Comparison of ENCODE assay signal across 8 cellular contexts in the genomic region with DNA sequence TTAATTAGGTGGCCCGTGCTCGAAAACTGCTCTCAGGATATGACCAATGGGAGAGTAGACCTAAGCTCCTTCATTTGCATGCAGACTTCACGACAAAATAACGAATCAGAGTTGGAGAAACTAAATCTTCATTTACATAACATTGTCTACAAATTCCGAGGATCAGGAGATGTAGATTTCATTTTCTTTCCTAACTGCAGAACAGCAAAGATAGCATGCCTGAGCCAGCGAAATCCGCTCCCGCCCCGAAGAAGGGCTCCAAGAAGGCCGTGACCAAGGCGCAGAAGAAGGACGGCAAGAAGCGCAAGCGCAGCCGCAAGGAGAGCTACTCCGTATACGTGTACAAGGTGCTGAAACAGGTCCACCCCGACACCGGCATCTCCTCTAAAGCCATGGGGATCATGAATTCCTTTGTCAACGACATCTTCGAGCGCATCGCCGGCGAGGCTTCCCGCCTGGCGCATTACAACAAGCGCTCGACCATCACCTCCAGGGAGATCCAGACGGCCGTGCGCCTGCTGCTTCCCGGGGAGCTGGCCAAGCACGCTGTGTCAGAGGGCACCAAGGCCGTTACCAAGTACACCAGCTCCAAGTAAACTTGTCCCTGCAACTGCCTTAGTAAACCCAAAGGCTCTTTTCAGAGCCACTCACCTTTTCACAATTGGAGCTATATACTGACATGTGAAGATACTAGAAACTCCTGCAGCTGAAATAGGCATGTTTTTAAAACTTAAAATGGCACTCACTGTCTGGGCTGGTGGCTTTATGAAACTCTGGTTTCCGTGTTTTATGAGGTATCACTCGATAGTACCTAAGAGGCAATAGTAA.
DNase-seq lines count a peak whose midpoint lies in the region; ATAC-seq, FAIRE-seq and TF ChIP-seq lines count a peak whose summit lies in the region.

No MANE protein-coding gene starts in this region.

- H3K27ac Mint-ChIP-seq in activated naive CD4-positive, alpha-beta T cell treated with anti-CD3 and anti-CD28 coated beads, Interleukin-2, amount 50 U/mL, for 24 hours: peak overlapping the region; percentile 78
- H3K27ac Mint-ChIP-seq in nephron: peak overlapping the region; percentile 96 to 98 (median 96)

- H3K4me1 ChIP-seq in foreskin keratinocyte (no peaks in the 10 kb centered on the region), urinary bladder (ENCODE audit: insufficient read depth) (no peaks in the 10 kb centered on the region)

- peak overlapping the region; percentile 93 for H3K4me3 Mint-ChIP-seq in activated naive CD4-positive, alpha-beta T cell treated with anti-CD3 and anti-CD28 coated beads, Interleukin-2, amount 50 U/mL, for 24 hours
- peak overlapping the region; percentile 84 to 92 (median 92) for H3K4me3 Mint-ChIP-seq in nephron

- TF ChIP-seq CTCF in foreskin keratinocyte (conservative IDR thresholded peaks at IDR 0.05): no peak
- TF ChIP-seq CTCF in nephron (IDR thresholded peaks at IDR 0.05; ENCODE audit: unreplicated experiment in 3 of 3): no peak

- no peaks in the 10 kb centered on the region for H3K36me3 ChIP-seq in urinary bladder (ENCODE audit: insufficient read depth)

- H3K36me3 Mint-ChIP-seq in activated naive CD4-positive, alpha-beta T cell treated with anti-CD3 and anti-CD28 coated beads, Interleukin-2, amount 50 U/mL, for 24 hours: no peaks in the 10 kb centered on the region
- H3K36me3 Mint-ChIP-seq in nephron (ENCODE audit: low read depth): no peaks in the 10 kb centered on the region

- 1% methylated on average over 37 of the region's 37 CpGs for whole genome bisulfite sequencing in urinary bladder

- peak; percentile 73 for ATAC-seq in foreskin keratinocyte
- no peak for ATAC-seq in HG03457 (IDR thresholded peaks at IDR 0.05; ENCODE audit: unreplicated experiment)

- peaks cover 47% of the 10 kb centered on the region for H3K4me1 Mint-ChIP-seq in activated naive CD4-positive, alpha-beta T cell treated with anti-CD3 and anti-CD28 coated beads, Interleukin-2, amount 50 U/mL, for 24 hours
- H3K4me1 Mint-ChIP-seq in nephron: peaks cover 31% of the 10 kb centered on the region

- peak overlapping the region; percentile 37 for H3K4me3 ChIP-seq in urinary bladder (ENCODE audit: low read depth, low read length)

- H3K27me3 Mint-ChIP-seq in activated naive CD4-positive, alpha-beta T cell treated with anti-CD3 and anti-CD28 coated beads, Interleukin-2, amount 50 U/mL, for 24 hours: no peaks in the 10 kb centered on the region
- H3K27me3 Mint-ChIP-seq in nephron (ENCODE audit: low read depth): no peaks in the 10 kb centered on the region

- DNase-seq in GM19239 (ENCODE audit: insufficient read length, low spot score) (no peak), NCI-H774 (lab: John Stamatoyannopoulos, UW) (peak; percentile 67), foreskin keratinocyte (peak; percentile 78 to 90)

- FAIRE-seq in A204.1 (lab: Jason Lieb, UNC): peak; percentile 90
- FAIRE-seq in GM19239 (lab: Jason Lieb, UNC): peak; percentile 91

- H3K9me3 Mint-ChIP-seq in activated naive CD4-positive, alpha-beta T cell treated with anti-CD3 and anti-CD28 coated beads, Interleukin-2, amount 50 U/mL, for 24 hours: peaks cover 4% of the 10 kb centered on the region
- H3K9me3 Mint-ChIP-seq in nephron: no peaks in the 10 kb centered on the region

- H3K27ac ChIP-seq in foreskin keratinocyte: no peak overlapping the region
- peak overlapping the region; percentile 48 for H3K27ac ChIP-seq in urinary bladder (ENCODE audit: low read depth)

- H3K27me3 ChIP-seq in foreskin keratinocyte: no peaks in the 10 kb centered on the region
